8 cellular contexts compared by ENCODE assay signal in the genomic region with DNA sequence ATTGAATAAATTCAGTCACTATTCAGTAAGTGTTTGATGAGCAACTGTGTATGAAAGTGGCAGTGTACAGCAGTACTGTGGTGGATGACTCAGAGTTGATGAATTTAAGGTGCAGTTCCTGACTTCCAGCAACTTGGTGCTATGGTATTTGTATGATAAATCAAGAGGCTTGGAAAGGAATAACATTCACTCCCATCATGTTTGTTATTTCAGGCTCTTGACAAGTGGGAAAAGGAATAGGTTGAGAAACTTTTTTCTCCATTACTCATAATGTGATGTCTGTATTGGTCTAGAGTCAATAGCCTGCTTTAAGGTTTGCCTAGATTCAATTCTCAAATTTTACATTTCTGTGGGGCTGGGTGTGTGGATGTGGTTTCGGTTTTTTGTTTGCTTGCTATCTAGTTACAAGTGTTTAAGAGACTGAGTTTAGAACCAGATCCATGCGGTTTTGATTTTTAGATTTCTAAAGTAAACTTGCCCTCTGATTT. TPM values are rescaled to one million over a fixed set of nuclear protein-coding genes. Genes with fewer than 3 reads are reported as not detected.
DNase-seq lines count a peak whose midpoint lies in the region; ATAC-seq and TF ChIP-seq lines count a peak whose summit lies in the region.

No MANE protein-coding gene starts in this region.

- intact Hi-C loops in testis (cut with DNase I; ENCODE audit: low total_unique reads): no loop called here

- peak overlapping the region; percentile 1 for H3K4me3 ChIP-seq in choroid plexus epithelial cell (ENCODE audit: low read depth, low read length)
- H3K4me3 ChIP-seq in testis: no peak overlapping the region

- no peaks in the 10 kb centered on the region for H3K9me3 ChIP-seq in testis

- TF ChIP-seq CTCF in choroid plexus epithelial cell (conservative IDR thresholded peaks at IDR 0.05; ENCODE audit: low read depth, low read length) (no peak), omental fat pad (IDR thresholded peaks at IDR 0.05) (no peak), testis (IDR thresholded peaks at IDR 0.05) (no peak)

- no peaks in the 10 kb centered on the region for H3K36me3 ChIP-seq in testis (ENCODE audit: low read depth, missing control alignments)

- ATAC-seq in omental fat pad (ENCODE audit: low FRiP score) (peak; percentile 89), GM21367 (IDR thresholded peaks at IDR 0.05; ENCODE audit: unreplicated experiment) (no peak)

- no peak for TF ChIP-seq POLR2A in testis (IDR thresholded peaks at IDR 0.05)

- H3K27ac ChIP-seq in testis: no peak overlapping the region

- 84 to 87% methylated on average over 2 of the region's 2 CpGs for WGBS in testis, 2 donors

- H3K27me3 ChIP-seq in testis: no peaks in the 10 kb centered on the region

- no peaks in the 10 kb centered on the region for H3K4me1 ChIP-seq in testis

- peak; percentile 68 for DNase-seq in GM04504 (ENCODE audit: low read depth)
- peak; percentile 93 for DNase-seq in HS-27A (ENCODE audit: low read depth)
- DNase-seq in choroid plexus epithelial cell (ENCODE audit: low read depth): peak; percentile 96
- no peak for DNase-seq in omental fat pad (ENCODE audit: low spot score)
- no peak for DNase-seq in globus pallidus (ENCODE audit: low spot score)
- no peak for DNase-seq in occipital lobe (lab: John Stamatoyannopoulos, UW)
- DNase-seq in testis: no peak

RNA-seq across cellular contexts. Expression of gene CYP2U1, which starts 35.1 kb away (rescaled TPM):
- total RNA-seq in omental fat pad (10 to 100 TPM in 3 of 4 donors, 1 to 10 TPM in 1; 9.2 to 15.6 (median 14.4) TPM), occipital lobe (14.2 TPM), testis (1 to 10 TPM; 7.7 to 8.5 TPM)
- polyA plus RNA-seq in testis (ENCODE audit: insufficient read depth, low read depth, low replicate concordance): 6.9 TPM

Comparison
In these comparisons a context has a peak if more than half of its experiments do, and no peak if none do; other contexts are left out.
1. DNase-seq: peak in GM04504 (single experiment), HS-27A (single experiment) and choroid plexus epithelial cell (single experiment); none in omental fat pad (single experiment), globus pallidus (single experiment), occipital lobe (single experiment) and testis (single experiment).